In the genomic region with DNA sequence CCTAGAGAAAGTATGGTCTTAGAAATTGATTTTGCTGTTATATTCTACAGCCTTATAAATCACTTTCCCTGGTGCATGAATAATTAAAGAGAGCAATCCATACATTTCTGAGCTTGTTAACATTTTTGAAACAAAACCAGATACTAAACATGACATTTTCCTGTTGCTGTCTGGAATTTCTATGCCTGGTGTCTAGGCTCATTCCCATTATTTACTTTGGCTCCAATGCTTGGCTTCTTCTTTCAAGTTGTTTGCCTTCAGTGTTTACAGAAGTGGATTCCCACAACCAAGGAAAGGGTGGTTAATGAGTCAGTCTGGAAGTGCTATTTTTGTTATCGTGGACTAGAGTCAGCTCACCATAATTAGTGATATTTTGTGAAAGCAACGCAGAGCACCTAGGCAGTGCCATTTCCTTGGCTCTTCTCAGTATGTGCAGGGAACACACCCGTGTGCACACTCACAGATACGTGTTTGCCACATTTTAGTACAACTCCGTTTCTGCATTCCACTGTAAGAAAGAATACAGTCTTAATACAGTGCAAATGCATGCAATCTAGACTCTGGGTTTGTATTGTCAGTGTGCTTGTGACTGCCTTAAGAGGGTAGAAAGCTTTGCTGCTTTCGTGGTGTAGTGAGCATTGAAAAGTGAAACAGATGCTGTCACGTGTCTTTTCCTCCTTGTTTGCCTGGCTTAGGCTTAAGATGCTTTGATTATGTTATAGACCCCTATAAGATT, we compare ENCODE assay signal across 9 cellular contexts.
A peak's percentile ranks its signal among the peaks of the same experiment; 100 is the strongest.
DNase-seq lines count a peak whose midpoint lies in the region; ATAC-seq and TF ChIP-seq lines count a peak whose summit lies in the region.
"Had no signal": no experiment of that assay in that cellular context is flagged by ENCODE, and none has a peak within 500 bp of the region (broad histone marks: within the 10 kb centered on the region; RNA-seq: fewer than 3 reads in every experiment).

No MANE protein-coding gene starts in this region.

- peaks cover 64% of the 10 kb centered on the region for H3F3A ChIP-seq in SK-N-SH (replicated peaks; ENCODE audit: insufficient read depth)

- TF ChIP-seq RAD21 in SK-N-SH (IDR thresholded peaks at IDR 0.05; ENCODE audit: low read length), result no peak

- TF ChIP-seq EP300 in SK-N-SH (IDR thresholded peaks at IDR 0.05; ENCODE audit: borderline replicate concordance in 1 of 2, low read depth in 1 of 2, low read length in 1 of 2), result peak; percentile 24 to 64; a peak in 1 of 4 replicates

- H3K4me1 ChIP-seq in SK-N-SH (ENCODE audit: control insufficient read depth in 1 of 2, insufficient read depth in 2 of 2, low read depth in 1 of 2, low read length in 1 of 2), result peaks cover 2 to 17% of the 10 kb centered on the region in 2 experiments; a peak in 3 of 4 replicates

- H3K4me2 ChIP-seq in SK-N-SH, result peak overlapping the region; percentile 59

- DNase-seq in HT1080 (ENCODE audit: low read depth) (peak; percentile 89), SK-N-SH (no peak), left ventricle myocardium superior (no peak)
- DNase-seq: T-helper 17 cell had no signal

- ATAC-seq in left ventricle myocardium superior, result peak; percentile 76
- no peak for ATAC-seq in GM18511 (IDR thresholded peaks at IDR 0.05; ENCODE audit: unreplicated experiment)
- no peak for ATAC-seq in HG03280 (IDR thresholded peaks at IDR 0.05; ENCODE audit: unreplicated experiment)
- ATAC-seq in HG02623 (IDR thresholded peaks at IDR 0.05; ENCODE audit: unreplicated experiment), result no peak
- ATAC-seq in HG02763 (IDR thresholded peaks at IDR 0.05; ENCODE audit: unreplicated experiment), result no peak
- ATAC-seq: T-helper 17 cell had no signal

- POLR2A ChIA-PET in SK-N-SH (lab: Yijun Ruan, JAX), result no interaction called here

- H4K20me1 ChIP-seq in SK-N-SH (ENCODE audit: insufficient read depth), result no peaks in the 10 kb centered on the region

- H3K9me3 ChIP-seq in SK-N-SH, result no peaks in the 10 kb centered on the region

- peaks cover 18 to 46% of the 10 kb centered on the region in 2 experiments for H3K36me3 ChIP-seq in SK-N-SH (replicated peaks in 1 of 2; ENCODE audit: control insufficient read depth in 1 of 2, insufficient read depth in 2 of 2, low read length in 1 of 2)

- no peak overlapping the region for H3K4me3 ChIP-seq in SK-N-SH (ENCODE audit: low read depth in 2 of 2, low read length in 1 of 2)
- no peak overlapping the region for H3K4me3 ChIP-seq in skin epidermis

- H2AFZ ChIP-seq in SK-N-SH (ENCODE audit: low read depth), result no peak overlapping the region

- no peaks in the 10 kb centered on the region for H3K27me3 ChIP-seq in SK-N-SH (ENCODE audit: insufficient read depth)

- peak overlapping the region; percentile 49; the same call in 1 of the 2 replicates for H3K9ac ChIP-seq in SK-N-SH

- no peaks in the 10 kb centered on the region for H3K9me2 ChIP-seq in SK-N-SH

- CTCF ChIA-PET in SK-N-SH (lab: Yijun Ruan, JAX), result no interaction called here

- no peak for TF ChIP-seq CTCF in SK-N-SH (IDR thresholded peaks at IDR 0.05)

- 22% methylated on average over 7 of the region's 7 CpGs for WGBS in SK-N-SH (ENCODE audit: low lambda C conversion rate)

- intact Hi-C loops in left ventricle myocardium superior (cut with micrococcal nuclease), result no loop called here

- H3K27ac ChIP-seq in SK-N-SH (ENCODE audit: low read depth in 2 of 2, low read length in 1 of 2) (peak overlapping the region; percentile 82 to 89), skin epidermis (peak overlapping the region in 12 of 21 experiments; percentile 11 to 72 (median 52))

- peaks cover 9% of the 10 kb centered on the region; the same call in 1 of the 2 replicates for H3K79me2 ChIP-seq in SK-N-SH (ENCODE audit: insufficient read depth)

TF ChIP-seq in SK-N-SH, 30 proteins besides CTCF, POLR2A, EP300 and RAD21 (continues in another document):
- TF ChIP-seq RFX5 (IDR thresholded peaks at IDR 0.05; ENCODE audit: low read length) (no peak), GABPA (IDR thresholded peaks at IDR 0.05; ENCODE audit: low read depth) (no peak), YY1 (IDR thresholded peaks at IDR 0.05; ENCODE audit: low read depth) (no peak), FOXM1 (IDR thresholded peaks at IDR 0.05; ENCODE audit: low read depth) (peak; percentile 37; the same call in 1 of the 2 replicates), NRF1 (IDR thresholded peaks at IDR 0.05; ENCODE audit: low read depth, low read length) (no peak), NFIC (IDR thresholded peaks at IDR 0.05; ENCODE audit: borderline replicate concordance) (peak; percentile 92), FOXJ3 (CRISPR knock-in tag; IDR thresholded peaks at IDR 0.05) (no peak), ELF1 (IDR thresholded peaks at IDR 0.05) (no peak), POLR2AphosphoS5 (IDR thresholded peaks at IDR 0.05; ENCODE audit: low read depth, low read length) (peak; percentile 58; the same call in 1 of the 2 replicates), MEF2A (IDR thresholded peaks at IDR 0.05; ENCODE audit: borderline replicate concordance, low read depth) (peak; percentile 74), TCF12 (IDR thresholded peaks at IDR 0.05) (peak; percentile 81)
- TF ChIP-seq, protein P1, sequence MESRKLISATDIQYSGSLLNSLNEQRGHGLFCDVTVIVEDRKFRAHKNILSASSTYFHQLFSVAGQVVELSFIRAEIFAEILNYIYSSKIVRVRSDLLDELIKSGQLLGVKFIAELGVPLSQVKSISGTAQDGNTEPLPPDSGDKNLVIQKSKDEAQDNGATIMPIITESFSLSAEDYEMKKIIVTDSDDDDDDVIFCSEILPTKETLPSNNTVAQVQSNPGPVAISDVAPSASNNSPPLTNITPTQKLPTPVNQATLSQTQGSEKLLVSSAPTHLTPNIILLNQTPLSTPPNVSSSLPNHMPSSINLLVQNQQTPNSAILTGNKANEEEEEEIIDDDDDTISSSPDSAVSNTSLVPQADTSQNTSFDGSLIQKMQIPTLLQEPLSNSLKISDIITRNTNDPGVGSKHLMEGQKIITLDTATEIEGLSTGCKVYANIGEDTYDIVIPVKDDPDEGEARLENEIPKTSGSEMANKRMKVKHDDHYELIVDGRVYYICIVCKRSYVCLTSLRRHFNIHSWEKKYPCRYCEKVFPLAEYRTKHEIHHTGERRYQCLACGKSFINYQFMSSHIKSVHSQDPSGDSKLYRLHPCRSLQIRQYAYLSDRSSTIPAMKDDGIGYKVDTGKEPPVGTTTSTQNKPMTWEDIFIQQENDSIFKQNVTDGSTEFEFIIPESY (IDR thresholded peaks at IDR 0.05; ENCODE audit: borderline replicate concordance, low read depth), result no peak
- TF ChIP-seq, protein P2, sequence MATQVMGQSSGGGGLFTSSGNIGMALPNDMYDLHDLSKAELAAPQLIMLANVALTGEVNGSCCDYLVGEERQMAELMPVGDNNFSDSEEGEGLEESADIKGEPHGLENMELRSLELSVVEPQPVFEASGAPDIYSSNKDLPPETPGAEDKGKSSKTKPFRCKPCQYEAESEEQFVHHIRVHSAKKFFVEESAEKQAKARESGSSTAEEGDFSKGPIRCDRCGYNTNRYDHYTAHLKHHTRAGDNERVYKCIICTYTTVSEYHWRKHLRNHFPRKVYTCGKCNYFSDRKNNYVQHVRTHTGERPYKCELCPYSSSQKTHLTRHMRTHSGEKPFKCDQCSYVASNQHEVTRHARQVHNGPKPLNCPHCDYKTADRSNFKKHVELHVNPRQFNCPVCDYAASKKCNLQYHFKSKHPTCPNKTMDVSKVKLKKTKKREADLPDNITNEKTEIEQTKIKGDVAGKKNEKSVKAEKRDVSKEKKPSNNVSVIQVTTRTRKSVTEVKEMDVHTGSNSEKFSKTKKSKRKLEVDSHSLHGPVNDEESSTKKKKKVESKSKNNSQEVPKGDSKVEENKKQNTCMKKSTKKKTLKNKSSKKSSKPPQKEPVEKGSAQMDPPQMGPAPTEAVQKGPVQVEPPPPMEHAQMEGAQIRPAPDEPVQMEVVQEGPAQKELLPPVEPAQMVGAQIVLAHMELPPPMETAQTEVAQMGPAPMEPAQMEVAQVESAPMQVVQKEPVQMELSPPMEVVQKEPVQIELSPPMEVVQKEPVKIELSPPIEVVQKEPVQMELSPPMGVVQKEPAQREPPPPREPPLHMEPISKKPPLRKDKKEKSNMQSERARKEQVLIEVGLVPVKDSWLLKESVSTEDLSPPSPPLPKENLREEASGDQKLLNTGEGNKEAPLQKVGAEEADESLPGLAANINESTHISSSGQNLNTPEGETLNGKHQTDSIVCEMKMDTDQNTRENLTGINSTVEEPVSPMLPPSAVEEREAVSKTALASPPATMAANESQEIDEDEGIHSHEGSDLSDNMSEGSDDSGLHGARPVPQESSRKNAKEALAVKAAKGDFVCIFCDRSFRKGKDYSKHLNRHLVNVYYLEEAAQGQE (IDR thresholded peaks at IDR 0.05; ENCODE audit: low read depth, low read length), result no peak
- TF ChIP-seq, protein P3, sequence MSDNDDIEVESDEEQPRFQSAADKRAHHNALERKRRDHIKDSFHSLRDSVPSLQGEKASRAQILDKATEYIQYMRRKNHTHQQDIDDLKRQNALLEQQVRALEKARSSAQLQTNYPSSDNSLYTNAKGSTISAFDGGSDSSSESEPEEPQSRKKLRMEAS (IDR thresholded peaks at IDR 0.05; ENCODE audit: low read depth), result no peak
- TF ChIP-seq, protein P4, sequence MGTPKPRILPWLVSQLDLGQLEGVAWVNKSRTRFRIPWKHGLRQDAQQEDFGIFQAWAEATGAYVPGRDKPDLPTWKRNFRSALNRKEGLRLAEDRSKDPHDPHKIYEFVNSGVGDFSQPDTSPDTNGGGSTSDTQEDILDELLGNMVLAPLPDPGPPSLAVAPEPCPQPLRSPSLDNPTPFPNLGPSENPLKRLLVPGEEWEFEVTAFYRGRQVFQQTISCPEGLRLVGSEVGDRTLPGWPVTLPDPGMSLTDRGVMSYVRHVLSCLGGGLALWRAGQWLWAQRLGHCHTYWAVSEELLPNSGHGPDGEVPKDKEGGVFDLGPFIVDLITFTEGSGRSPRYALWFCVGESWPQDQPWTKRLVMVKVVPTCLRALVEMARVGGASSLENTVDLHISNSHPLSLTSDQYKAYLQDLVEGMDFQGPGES (IDR thresholded peaks at IDR 0.05; ENCODE audit: low read depth, low read length), result no peak
- TF ChIP-seq, protein P5, sequence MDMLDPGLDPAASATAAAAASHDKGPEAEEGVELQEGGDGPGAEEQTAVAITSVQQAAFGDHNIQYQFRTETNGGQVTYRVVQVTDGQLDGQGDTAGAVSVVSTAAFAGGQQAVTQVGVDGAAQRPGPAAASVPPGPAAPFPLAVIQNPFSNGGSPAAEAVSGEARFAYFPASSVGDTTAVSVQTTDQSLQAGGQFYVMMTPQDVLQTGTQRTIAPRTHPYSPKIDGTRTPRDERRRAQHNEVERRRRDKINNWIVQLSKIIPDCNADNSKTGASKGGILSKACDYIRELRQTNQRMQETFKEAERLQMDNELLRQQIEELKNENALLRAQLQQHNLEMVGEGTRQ (IDR thresholded peaks at IDR 0.05; ENCODE audit: borderline replicate concordance, low read depth, low read length), result no peak
